In the genomic region with DNA sequence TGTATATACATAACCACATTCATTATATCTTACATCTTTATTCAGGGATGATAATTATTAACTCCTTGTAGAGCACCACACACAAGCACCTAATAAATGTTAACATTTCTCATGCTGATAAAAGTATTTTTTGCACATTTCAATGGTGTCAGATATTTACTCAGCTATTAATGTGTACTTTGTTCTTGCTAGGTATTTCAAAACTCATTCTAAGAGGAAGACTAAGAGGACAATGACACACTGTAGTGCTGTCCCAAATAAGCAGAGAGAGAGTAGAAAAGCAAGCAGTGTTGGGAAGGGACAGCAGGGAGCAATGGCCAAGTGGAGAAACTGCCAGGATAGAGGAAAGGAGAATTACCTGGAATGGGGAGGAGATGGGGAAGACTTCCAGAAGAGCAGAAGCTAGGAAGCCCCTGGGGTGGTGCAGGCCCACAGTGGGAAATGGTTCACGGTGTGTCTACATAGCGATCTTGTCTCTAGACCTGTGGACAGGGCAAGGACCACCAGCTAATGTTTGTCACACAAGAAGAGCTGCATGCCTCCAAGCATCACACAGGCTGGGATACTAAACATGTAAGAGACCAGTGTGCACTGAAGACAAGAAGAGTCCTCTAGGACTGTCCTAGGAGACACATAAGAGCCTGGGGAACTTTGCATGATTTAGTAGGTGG, we compare ENCODE assay signal across 1 cellular context.
TF ChIP-seq lines count a peak whose summit lies in the region.

No MANE protein-coding gene starts in this region.

TF ChIP-seq in HepG2, 621 proteins besides CTCF, POLR2A, EP300 and RAD21 (continued from another document and continues in another):
- TF ChIP-seq, protein P1, sequence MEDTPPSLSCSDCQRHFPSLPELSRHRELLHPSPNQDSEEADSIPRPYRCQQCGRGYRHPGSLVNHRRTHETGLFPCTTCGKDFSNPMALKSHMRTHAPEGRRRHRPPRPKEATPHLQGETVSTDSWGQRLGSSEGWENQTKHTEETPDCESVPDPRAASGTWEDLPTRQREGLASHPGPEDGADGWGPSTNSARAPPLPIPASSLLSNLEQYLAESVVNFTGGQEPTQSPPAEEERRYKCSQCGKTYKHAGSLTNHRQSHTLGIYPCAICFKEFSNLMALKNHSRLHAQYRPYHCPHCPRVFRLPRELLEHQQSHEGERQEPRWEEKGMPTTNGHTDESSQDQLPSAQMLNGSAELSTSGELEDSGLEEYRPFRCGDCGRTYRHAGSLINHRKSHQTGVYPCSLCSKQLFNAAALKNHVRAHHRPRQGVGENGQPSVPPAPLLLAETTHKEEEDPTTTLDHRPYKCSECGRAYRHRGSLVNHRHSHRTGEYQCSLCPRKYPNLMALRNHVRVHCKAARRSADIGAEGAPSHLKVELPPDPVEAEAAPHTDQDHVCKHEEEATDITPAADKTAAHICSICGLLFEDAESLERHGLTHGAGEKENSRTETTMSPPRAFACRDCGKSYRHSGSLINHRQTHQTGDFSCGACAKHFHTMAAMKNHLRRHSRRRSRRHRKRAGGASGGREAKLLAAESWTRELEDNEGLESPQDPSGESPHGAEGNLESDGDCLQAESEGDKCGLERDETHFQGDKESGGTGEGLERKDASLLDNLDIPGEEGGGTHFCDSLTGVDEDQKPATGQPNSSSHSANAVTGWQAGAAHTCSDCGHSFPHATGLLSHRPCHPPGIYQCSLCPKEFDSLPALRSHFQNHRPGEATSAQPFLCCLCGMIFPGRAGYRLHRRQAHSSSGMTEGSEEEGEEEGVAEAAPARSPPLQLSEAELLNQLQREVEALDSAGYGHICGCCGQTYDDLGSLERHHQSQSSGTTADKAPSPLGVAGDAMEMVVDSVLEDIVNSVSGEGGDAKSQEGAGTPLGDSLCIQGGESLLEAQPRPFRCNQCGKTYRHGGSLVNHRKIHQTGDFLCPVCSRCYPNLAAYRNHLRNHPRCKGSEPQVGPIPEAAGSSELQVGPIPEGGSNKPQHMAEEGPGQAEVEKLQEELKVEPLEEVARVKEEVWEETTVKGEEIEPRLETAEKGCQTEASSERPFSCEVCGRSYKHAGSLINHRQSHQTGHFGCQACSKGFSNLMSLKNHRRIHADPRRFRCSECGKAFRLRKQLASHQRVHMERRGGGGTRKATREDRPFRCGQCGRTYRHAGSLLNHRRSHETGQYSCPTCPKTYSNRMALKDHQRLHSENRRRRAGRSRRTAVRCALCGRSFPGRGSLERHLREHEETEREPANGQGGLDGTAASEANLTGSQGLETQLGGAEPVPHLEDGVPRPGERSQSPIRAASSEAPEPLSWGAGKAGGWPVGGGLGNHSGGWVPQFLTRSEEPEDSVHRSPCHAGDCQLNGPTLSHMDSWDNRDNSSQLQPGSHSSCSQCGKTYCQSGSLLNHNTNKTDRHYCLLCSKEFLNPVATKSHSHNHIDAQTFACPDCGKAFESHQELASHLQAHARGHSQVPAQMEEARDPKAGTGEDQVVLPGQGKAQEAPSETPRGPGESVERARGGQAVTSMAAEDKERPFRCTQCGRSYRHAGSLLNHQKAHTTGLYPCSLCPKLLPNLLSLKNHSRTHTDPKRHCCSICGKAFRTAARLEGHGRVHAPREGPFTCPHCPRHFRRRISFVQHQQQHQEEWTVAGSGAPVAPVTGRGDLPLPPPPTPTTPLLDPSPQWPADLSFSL (CRISPR knock-in tag; IDR thresholded peaks at IDR 0.05): no peak
- peak; percentile 75 for TF ChIP-seq TCF7 (IDR thresholded peaks at IDR 0.05; ENCODE audit: low read depth)
- peak; percentile 56 for TF ChIP-seq FOSL2 (CRISPR knock-in tag; IDR thresholded peaks at IDR 0.05)
- no peak for TF ChIP-seq MAF1 (CRISPR knock-in tag; IDR thresholded peaks at IDR 0.05; ENCODE audit: borderline replicate concordance)
- no peak for TF ChIP-seq ZNF337 (CRISPR knock-in tag; IDR thresholded peaks at IDR 0.05; ENCODE audit: borderline replicate concordance, low read depth)
- TF ChIP-seq, protein P2, sequence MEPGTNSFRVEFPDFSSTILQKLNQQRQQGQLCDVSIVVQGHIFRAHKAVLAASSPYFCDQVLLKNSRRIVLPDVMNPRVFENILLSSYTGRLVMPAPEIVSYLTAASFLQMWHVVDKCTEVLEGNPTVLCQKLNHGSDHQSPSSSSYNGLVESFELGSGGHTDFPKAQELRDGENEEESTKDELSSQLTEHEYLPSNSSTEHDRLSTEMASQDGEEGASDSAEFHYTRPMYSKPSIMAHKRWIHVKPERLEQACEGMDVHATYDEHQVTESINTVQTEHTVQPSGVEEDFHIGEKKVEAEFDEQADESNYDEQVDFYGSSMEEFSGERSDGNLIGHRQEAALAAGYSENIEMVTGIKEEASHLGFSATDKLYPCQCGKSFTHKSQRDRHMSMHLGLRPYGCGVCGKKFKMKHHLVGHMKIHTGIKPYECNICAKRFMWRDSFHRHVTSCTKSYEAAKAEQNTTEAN (CRISPR knock-in tag; conservative IDR thresholded peaks at IDR 0.05): 0 out of 2 replicates have a peak, but pooled peaks have one; percentile 43
- TF ChIP-seq NR2F6 (IDR thresholded peaks at IDR 0.05): 0 out of 2 replicates have a peak, but pooled peaks have one; percentile 25
- no peak for TF ChIP-seq NR2F6 (CRISPR knock-in tag; IDR thresholded peaks at IDR 0.05)
- no peak for TF ChIP-seq CAMTA2 (CRISPR knock-in tag; IDR thresholded peaks at IDR 0.05; ENCODE audit: borderline replicate concordance)
- TF ChIP-seq ZBTB8A (CRISPR knock-in tag; IDR thresholded peaks at IDR 0.05; ENCODE audit: borderline replicate concordance, low read depth): no peak
- TF ChIP-seq STAG1 (CRISPR knock-in tag; IDR thresholded peaks at IDR 0.05): peak; percentile 16; the same call in 1 of the 2 replicates
- TF ChIP-seq ZNF775 (CRISPR knock-in tag; IDR thresholded peaks at IDR 0.05; ENCODE audit: borderline replicate concordance): no peak
- TF ChIP-seq HNRNPUL1 (IDR thresholded peaks at IDR 0.05; ENCODE audit: low read depth, low read length): no peak
- TF ChIP-seq ZNF781 (CRISPR knock-in tag; IDR thresholded peaks at IDR 0.05; ENCODE audit: borderline replicate concordance, not compliant biosample characterization): no peak
- TF ChIP-seq ZMYM4 (CRISPR knock-in tag; IDR thresholded peaks at IDR 0.05): peak; percentile 70; the same call in 1 of the 2 replicates
- TF ChIP-seq, protein P3, sequence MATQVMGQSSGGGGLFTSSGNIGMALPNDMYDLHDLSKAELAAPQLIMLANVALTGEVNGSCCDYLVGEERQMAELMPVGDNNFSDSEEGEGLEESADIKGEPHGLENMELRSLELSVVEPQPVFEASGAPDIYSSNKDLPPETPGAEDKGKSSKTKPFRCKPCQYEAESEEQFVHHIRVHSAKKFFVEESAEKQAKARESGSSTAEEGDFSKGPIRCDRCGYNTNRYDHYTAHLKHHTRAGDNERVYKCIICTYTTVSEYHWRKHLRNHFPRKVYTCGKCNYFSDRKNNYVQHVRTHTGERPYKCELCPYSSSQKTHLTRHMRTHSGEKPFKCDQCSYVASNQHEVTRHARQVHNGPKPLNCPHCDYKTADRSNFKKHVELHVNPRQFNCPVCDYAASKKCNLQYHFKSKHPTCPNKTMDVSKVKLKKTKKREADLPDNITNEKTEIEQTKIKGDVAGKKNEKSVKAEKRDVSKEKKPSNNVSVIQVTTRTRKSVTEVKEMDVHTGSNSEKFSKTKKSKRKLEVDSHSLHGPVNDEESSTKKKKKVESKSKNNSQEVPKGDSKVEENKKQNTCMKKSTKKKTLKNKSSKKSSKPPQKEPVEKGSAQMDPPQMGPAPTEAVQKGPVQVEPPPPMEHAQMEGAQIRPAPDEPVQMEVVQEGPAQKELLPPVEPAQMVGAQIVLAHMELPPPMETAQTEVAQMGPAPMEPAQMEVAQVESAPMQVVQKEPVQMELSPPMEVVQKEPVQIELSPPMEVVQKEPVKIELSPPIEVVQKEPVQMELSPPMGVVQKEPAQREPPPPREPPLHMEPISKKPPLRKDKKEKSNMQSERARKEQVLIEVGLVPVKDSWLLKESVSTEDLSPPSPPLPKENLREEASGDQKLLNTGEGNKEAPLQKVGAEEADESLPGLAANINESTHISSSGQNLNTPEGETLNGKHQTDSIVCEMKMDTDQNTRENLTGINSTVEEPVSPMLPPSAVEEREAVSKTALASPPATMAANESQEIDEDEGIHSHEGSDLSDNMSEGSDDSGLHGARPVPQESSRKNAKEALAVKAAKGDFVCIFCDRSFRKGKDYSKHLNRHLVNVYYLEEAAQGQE (IDR thresholded peaks at IDR 0.05; ENCODE audit: borderline replicate concordance in 1 of 2, low read depth in 1 of 2, low read length in 2 of 2): 0 out of 4 replicates have a peak, but pooled peaks of 1 of the 2 experiments have one; percentile 27
- TF ChIP-seq, protein P4, sequence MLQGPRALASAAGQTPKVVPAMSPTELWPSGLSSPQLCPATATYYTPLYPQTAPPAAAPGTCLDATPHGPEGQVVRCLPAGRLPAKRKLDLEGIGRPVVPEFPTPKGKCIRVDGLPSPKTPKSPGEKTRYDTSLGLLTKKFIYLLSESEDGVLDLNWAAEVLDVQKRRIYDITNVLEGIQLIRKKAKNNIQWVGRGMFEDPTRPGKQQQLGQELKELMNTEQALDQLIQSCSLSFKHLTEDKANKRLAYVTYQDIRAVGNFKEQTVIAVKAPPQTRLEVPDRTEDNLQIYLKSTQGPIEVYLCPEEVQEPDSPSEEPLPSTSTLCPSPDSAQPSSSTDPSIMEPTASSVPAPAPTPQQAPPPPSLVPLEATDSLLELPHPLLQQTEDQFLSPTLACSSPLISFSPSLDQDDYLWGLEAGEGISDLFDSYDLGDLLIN (CRISPR knock-in tag; IDR thresholded peaks at IDR 0.05; ENCODE audit: borderline replicate concordance): no peak
- no peak for TF ChIP-seq ZNF510 (CRISPR knock-in tag; IDR thresholded peaks at IDR 0.05; ENCODE audit: low read depth)
- no peak for TF ChIP-seq SSRP1 (CRISPR knock-in tag; IDR thresholded peaks at IDR 0.05)
- no peak for TF ChIP-seq ZSCAN29 (CRISPR knock-in tag; conservative IDR thresholded peaks at IDR 0.05)
- no peak for TF ChIP-seq BRD4 (CRISPR knock-in tag; IDR thresholded peaks at IDR 0.05)
- TF ChIP-seq SMAD1 (CRISPR knock-in tag; IDR thresholded peaks at IDR 0.05; ENCODE audit: borderline replicate concordance, low read depth): no peak
- TF ChIP-seq RFXAP (CRISPR knock-in tag; IDR thresholded peaks at IDR 0.05; ENCODE audit: borderline replicate concordance): no peak
- peak; percentile 42; the same call in 1 of the 2 replicates for TF ChIP-seq FOXK2 (IDR thresholded peaks at IDR 0.05)
- TF ChIP-seq ZNF317 (CRISPR knock-in tag; IDR thresholded peaks at IDR 0.05): no peak
- no peak for TF ChIP-seq MAFG (CRISPR knock-in tag; IDR thresholded peaks at IDR 0.05)
- TF ChIP-seq ZNF205 (CRISPR knock-in tag; IDR thresholded peaks at IDR 0.05): no peak; the same call in 1 of the 2 replicates
- TF ChIP-seq KLF16 (CRISPR knock-in tag; IDR thresholded peaks at IDR 0.05): peak in 1 of 2 experiments; percentile 25; a peak in 1 of 4 replicates
- TF ChIP-seq ZNF24 (IDR thresholded peaks at IDR 0.05): no peak
- TF ChIP-seq, protein P5, sequence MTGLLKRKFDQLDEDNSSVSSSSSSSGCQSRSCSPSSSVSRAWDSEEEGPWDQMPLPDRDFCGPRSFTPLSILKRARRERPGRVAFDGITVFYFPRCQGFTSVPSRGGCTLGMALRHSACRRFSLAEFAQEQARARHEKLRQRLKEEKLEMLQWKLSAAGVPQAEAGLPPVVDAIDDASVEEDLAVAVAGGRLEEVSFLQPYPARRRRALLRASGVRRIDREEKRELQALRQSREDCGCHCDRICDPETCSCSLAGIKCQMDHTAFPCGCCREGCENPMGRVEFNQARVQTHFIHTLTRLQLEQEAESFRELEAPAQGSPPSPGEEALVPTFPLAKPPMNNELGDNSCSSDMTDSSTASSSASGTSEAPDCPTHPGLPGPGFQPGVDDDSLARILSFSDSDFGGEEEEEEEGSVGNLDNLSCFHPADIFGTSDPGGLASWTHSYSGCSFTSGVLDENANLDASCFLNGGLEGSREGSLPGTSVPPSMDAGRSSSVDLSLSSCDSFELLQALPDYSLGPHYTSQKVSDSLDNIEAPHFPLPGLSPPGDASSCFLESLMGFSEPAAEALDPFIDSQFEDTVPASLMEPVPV (CRISPR knock-in tag; IDR thresholded peaks at IDR 0.05): no peak
- no peak for TF ChIP-seq KMT2A (CRISPR knock-in tag; IDR thresholded peaks at IDR 0.05)
- TF ChIP-seq, protein P6, sequence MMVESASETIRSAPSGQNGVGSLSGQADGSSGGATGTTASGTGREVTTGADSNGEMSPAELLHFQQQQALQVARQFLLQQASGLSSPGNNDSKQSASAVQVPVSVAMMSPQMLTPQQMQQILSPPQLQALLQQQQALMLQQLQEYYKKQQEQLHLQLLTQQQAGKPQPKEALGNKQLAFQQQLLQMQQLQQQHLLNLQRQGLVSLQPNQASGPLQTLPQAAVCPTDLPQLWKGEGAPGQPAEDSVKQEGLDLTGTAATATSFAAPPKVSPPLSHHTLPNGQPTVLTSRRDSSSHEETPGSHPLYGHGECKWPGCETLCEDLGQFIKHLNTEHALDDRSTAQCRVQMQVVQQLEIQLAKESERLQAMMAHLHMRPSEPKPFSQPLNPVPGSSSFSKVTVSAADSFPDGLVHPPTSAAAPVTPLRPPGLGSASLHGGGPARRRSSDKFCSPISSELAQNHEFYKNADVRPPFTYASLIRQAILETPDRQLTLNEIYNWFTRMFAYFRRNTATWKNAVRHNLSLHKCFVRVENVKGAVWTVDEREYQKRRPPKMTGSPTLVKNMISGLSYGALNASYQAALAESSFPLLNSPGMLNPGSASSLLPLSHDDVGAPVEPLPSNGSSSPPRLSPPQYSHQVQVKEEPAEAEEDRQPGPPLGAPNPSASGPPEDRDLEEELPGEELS (CRISPR knock-in tag; IDR thresholded peaks at IDR 0.05): peak; percentile 83
- TF ChIP-seq NRL (CRISPR knock-in tag; IDR thresholded peaks at IDR 0.05; ENCODE audit: borderline replicate concordance): no peak
- TF ChIP-seq SMAD3 (CRISPR knock-in tag; IDR thresholded peaks at IDR 0.05): no peak
- TF ChIP-seq, protein P7, sequence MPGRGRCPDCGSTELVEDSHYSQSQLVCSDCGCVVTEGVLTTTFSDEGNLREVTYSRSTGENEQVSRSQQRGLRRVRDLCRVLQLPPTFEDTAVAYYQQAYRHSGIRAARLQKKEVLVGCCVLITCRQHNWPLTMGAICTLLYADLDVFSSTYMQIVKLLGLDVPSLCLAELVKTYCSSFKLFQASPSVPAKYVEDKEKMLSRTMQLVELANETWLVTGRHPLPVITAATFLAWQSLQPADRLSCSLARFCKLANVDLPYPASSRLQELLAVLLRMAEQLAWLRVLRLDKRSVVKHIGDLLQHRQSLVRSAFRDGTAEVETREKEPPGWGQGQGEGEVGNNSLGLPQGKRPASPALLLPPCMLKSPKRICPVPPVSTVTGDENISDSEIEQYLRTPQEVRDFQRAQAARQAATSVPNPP (CRISPR knock-in tag; IDR thresholded peaks at IDR 0.05): no peak
- no peak for TF ChIP-seq ARNT2 (CRISPR knock-in tag; IDR thresholded peaks at IDR 0.05; ENCODE audit: low read depth)
- TF ChIP-seq KLF9 (CRISPR knock-in tag; IDR thresholded peaks at IDR 0.05; ENCODE audit: low read depth): 0 out of 2 replicates have a peak, but pooled peaks have one; percentile 61
- TF ChIP-seq SMC3 (IDR thresholded peaks at IDR 0.05; ENCODE audit: low read length): no peak
- peak; percentile 64 for TF ChIP-seq BCL6 (CRISPR knock-in tag; IDR thresholded peaks at IDR 0.05)
- no peak for TF ChIP-seq RBFOX2 (IDR thresholded peaks at IDR 0.05; ENCODE audit: low read depth, low read length)
- peak; percentile 78 for TF ChIP-seq TEAD3 (CRISPR knock-in tag; optimal IDR thresholded peaks at IDR 0.05; ENCODE audit: borderline replicate concordance)
- no peak for TF ChIP-seq ZNF543 (CRISPR knock-in tag; IDR thresholded peaks at IDR 0.05)
- 0 out of 2 replicates have a peak, but pooled peaks have one; percentile 34 for TF ChIP-seq ZNF749 (CRISPR knock-in tag; IDR thresholded peaks at IDR 0.05; ENCODE audit: borderline replicate concordance)
- TF ChIP-seq ZNF563 (CRISPR knock-in tag; IDR thresholded peaks at IDR 0.05): no peak
- no peak for TF ChIP-seq ZNF558 (CRISPR knock-in tag; IDR thresholded peaks at IDR 0.05; ENCODE audit: borderline replicate concordance)
- TF ChIP-seq ZFAT (CRISPR knock-in tag; conservative IDR thresholded peaks at IDR 0.05): no peak
- no peak for TF ChIP-seq ZNF230 (CRISPR knock-in tag; IDR thresholded peaks at IDR 0.05)
